Comparison of ENCODE assay signal across 7 cellular contexts in genomic region chr14:61537567-61538463, GRCh38.
A peak's percentile ranks its signal among the peaks of the same experiment; 100 is the strongest.
DNase-seq lines count a peak whose midpoint lies in the region; ATAC-seq lines count a peak whose summit lies in the region.

No MANE protein-coding gene starts in this region.

- peaks cover 82% of the 10 kb centered on the region for H3K4me1 Mint-ChIP-seq in activated T-helper 1 cell treated with anti-CD3 and anti-CD28 coated beads, Interleukin-12 subunit alpha, Interleukin-12 subunit beta, Interleukin-2, Interleukin-4 antibody, amounts not matched to agents 30 ng/mL and 10 ng/mL and 1 ng/mL, durations not matched to agents 14 hours and 24 hours and 36 hours (ENCODE audit: low read depth)

- ATAC-seq in GM19463 (IDR thresholded peaks at IDR 0.05; ENCODE audit: unreplicated experiment) (peak; percentile 57), left ventricle myocardium superior (peak; percentile 72), GM18520 (IDR thresholded peaks at IDR 0.05; ENCODE audit: unreplicated experiment) (no peak), GM19324 (IDR thresholded peaks at IDR 0.05; ENCODE audit: low FRiP score, unreplicated experiment) (no peak)

- H3K4me3 Mint-ChIP-seq in activated T-helper 1 cell treated with anti-CD3 and anti-CD28 coated beads, Interleukin-12 subunit alpha, Interleukin-12 subunit beta, Interleukin-2, Interleukin-4 antibody, amounts not matched to agents 30 ng/mL and 10 ng/mL and 1 ng/mL, durations not matched to agents 14 hours and 24 hours and 36 hours, result peak overlapping the region; percentile 17

- peak overlapping the region; percentile 79 for H3K27ac Mint-ChIP-seq in activated T-helper 1 cell treated with anti-CD3 and anti-CD28 coated beads, Interleukin-12 subunit alpha, Interleukin-12 subunit beta, Interleukin-2, Interleukin-4 antibody, amounts not matched to agents 30 ng/mL and 10 ng/mL and 1 ng/mL, durations not matched to agents 14 hours and 24 hours and 36 hours

- H3K27me3 Mint-ChIP-seq in activated T-helper 1 cell treated with anti-CD3 and anti-CD28 coated beads, Interleukin-12 subunit alpha, Interleukin-12 subunit beta, Interleukin-2, Interleukin-4 antibody, amounts not matched to agents 30 ng/mL and 10 ng/mL and 1 ng/mL, durations not matched to agents 14 hours and 24 hours and 36 hours (ENCODE audit: insufficient read depth), result no peaks in the 10 kb centered on the region

- peaks cover 74% of the 10 kb centered on the region for H3K36me3 Mint-ChIP-seq in activated T-helper 1 cell treated with anti-CD3 and anti-CD28 coated beads, Interleukin-12 subunit alpha, Interleukin-12 subunit beta, Interleukin-2, Interleukin-4 antibody, amounts not matched to agents 30 ng/mL and 10 ng/mL and 1 ng/mL, durations not matched to agents 14 hours and 24 hours and 36 hours (ENCODE audit: low read depth)

- intact Hi-C loops in activated T-helper 1 cell treated with anti-CD3 and anti-CD28 coated beads, Interleukin-12 subunit alpha, Interleukin-12 subunit beta, Interleukin-2, Interleukin-4 antibody, amounts not matched to agents 30 ng/mL and 10 ng/mL and 1 ng/mL, durations not matched to agents 14 hours and 24 hours and 36 hours (cut with micrococcal nuclease), result loop anchor here (5.0 kb wide), 1 partner anchor 36 kb away; no protein-coding TSS in a partner anchor
- intact Hi-C loops in left ventricle myocardium superior (cut with micrococcal nuclease), result no loop called here

- no peaks in the 10 kb centered on the region for H3K9me3 Mint-ChIP-seq in activated T-helper 1 cell treated with anti-CD3 and anti-CD28 coated beads, Interleukin-12 subunit alpha, Interleukin-12 subunit beta, Interleukin-2, Interleukin-4 antibody, amounts not matched to agents 30 ng/mL and 10 ng/mL and 1 ng/mL, durations not matched to agents 14 hours and 24 hours and 36 hours

- DNase-seq in NCI-H187 treated with DMSO at 0.1 percent for 48 hours (lab: John Stamatoyannopoulos, UW), result peak; percentile 75
- no peak for DNase-seq in activated T-helper 1 cell treated with anti-CD3 and anti-CD28 coated beads, Interleukin-12 subunit alpha, Interleukin-12 subunit beta, Interleukin-2, Interleukin-4 antibody, amounts not matched to agents 30 ng/mL and 10 ng/mL and 1 ng/mL, durations not matched to agents 14 hours and 24 hours and 36 hours (ENCODE audit: low spot score)
- no peak for DNase-seq in left ventricle myocardium superior
- peak; percentile 29 for DNase-seq in stimulated activated CD4-positive, alpha-beta T cell treated with anti-CD3 and anti-CD28 coated beads, Interleukin-12 subunit alpha, Interleukin-12 subunit beta, amount 100 ng/mL, for 4 hours

Comparison
In these comparisons a context has a peak if more than half of its experiments do, and no peak if none do; other contexts are left out.
1. ATAC-seq: peak in GM19463 (single experiment) and left ventricle myocardium superior (single experiment); none in GM18520 (single experiment) and GM19324 (single experiment).
2. DNase-seq: peak in NCI-H187 treated with DMSO at 0.1 percent for 48 hours (single experiment) and stimulated activated CD4-positive, alpha-beta T cell treated with anti-CD3 and anti-CD28 coated beads, Interleukin-12 subunit alpha, Interleukin-12 subunit beta, amount 100 ng/mL, for 4 hours (single experiment); none in activated T-helper 1 cell treated with anti-CD3 and anti-CD28 coated beads, Interleukin-12 subunit alpha, Interleukin-12 subunit beta, Interleukin-2, Interleukin-4 antibody, amounts not matched to agents 30 ng/mL and 10 ng/mL and 1 ng/mL, durations not matched to agents 14 hours and 24 hours and 36 hours (single experiment) and left ventricle myocardium superior (single experiment).